7 cellular contexts compared by ENCODE assay signal in genomic region chr7:157796846-157797245, GRCh38.
"Had no signal": no experiment of that assay in that cellular context is flagged by ENCODE, and none has a peak within 500 bp of the region (broad histone marks: within the 10 kb centered on the region; RNA-seq: fewer than 3 reads in every experiment).

No MANE protein-coding gene starts in this region.

- H3K27me3 Mint-ChIP-seq: IgD-negative memory B cell had no signal

- H3K4me3 Mint-ChIP-seq: GM23338, IgD-negative memory B cell had no signal

- H2AFZ ChIP-seq: GM23338 had no signal

- H3K27ac ChIP-seq: HL-60 had no signal

- H3K4me1 Mint-ChIP-seq: GM23338 had no signal

- H3K4me3 ChIP-seq: GM23338 had no signal

- H3K27ac Mint-ChIP-seq: GM23338, IgD-negative memory B cell had no signal

- ATAC-seq: GM23338, HepG2 had no signal

- H3K36me3 Mint-ChIP-seq: IgD-negative memory B cell had no signal

- H3K4me2 ChIP-seq: GM23338 had no signal

- DNase-seq: H7, HCEC 1CT, KBM-7 had no signal

- FAIRE-seq: HepG2 had no signal
